10 cellular contexts compared by ENCODE assay signal in the genomic region with DNA sequence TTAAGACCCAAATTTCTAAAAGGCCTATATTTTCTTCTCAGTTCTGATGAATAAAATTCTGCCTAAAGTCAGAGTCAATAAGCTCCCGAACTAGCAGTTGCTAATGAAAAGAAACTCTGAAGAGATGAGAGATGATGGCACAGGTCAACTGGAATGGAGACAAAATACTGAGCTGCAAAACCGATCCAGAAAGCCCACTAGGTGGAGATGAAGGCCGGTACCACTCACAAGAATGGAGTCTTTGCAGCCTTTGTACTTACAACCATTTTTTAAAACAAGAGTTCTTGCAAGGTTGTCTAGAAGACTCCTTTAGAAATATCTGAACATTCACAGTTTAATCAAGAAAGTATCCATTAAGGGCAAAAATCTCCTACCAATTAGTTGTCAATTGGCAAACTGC.
DNase-seq lines count a peak whose midpoint lies in the region; ATAC-seq and TF ChIP-seq lines count a peak whose summit lies in the region.
"Had no signal": no experiment of that assay in that cellular context is flagged by ENCODE, and none has a peak within 500 bp of the region (broad histone marks: within the 10 kb centered on the region; RNA-seq: fewer than 3 reads in every experiment).

No MANE protein-coding gene starts in this region.

- H3K9me2 ChIP-seq in OCI-LY7 (ENCODE audit: insufficient read depth, low read length): no peaks in the 10 kb centered on the region

- no peak overlapping the region for H3K4me2 ChIP-seq in OCI-LY7 (ENCODE audit: low read length)

- H3K4me1 ChIP-seq in OCI-LY7 (ENCODE audit: insufficient read depth, low read length, poor library complexity, severe bottlenecking): no peaks in the 10 kb centered on the region

- H2AFZ ChIP-seq in OCI-LY7 (ENCODE audit: low read length): no peak overlapping the region

- H3K4me3 ChIP-seq in OCI-LY7 (ENCODE audit: low read depth, low read length, poor library complexity, severe bottlenecking) (no peak overlapping the region), fibroblast of villous mesenchyme (ENCODE audit: low read depth, low read length) (no peak overlapping the region)

- H4K20me1 ChIP-seq in OCI-LY7 (ENCODE audit: insufficient read depth, low read length): no peaks in the 10 kb centered on the region

- BruUV-seq in OCI-LY7 (replicated peaks; lab: Mats Ljungman, UMichigan): no TSS peak

- 0 out of 2 replicates have a peak, but pooled peaks have one; percentile 11 for TF ChIP-seq CTCF in OCI-LY7 (conservative IDR thresholded peaks at IDR 0.05; ENCODE audit: low read length)
- TF ChIP-seq CTCF in fibroblast of villous mesenchyme (IDR thresholded peaks at IDR 0.05; ENCODE audit: insufficient read depth, low read depth, low read length): peak; percentile 42
- TF ChIP-seq CTCF in CD14-positive monocyte (IDR thresholded peaks at IDR 0.05): no peak

- H3K9me3 ChIP-seq in OCI-LY7 (ENCODE audit: low read length): no peaks in the 10 kb centered on the region

- DNase-seq in ELR (ENCODE audit: low read depth): peak; percentile 41
- DNase-seq in OCI-LY7 (ENCODE audit: low spot score): no peak
- DNase-seq in fibroblast of villous mesenchyme (ENCODE audit: low read depth): peak; percentile 21
- peak; percentile 42 for DNase-seq in retina
- DNase-seq in CD14-positive monocyte (ENCODE audit: low spot score): no peak
- no peak for DNase-seq in activated CD4-positive, alpha-beta T cell treated with anti-CD3 and anti-CD28 coated beads for 1 hour
- DNase-seq: NCI-H526 treated with DMSO at 0.1 percent for 48 hours had no signal

- no peak overlapping the region for H3K4me3 Mint-ChIP-seq in CD14-positive monocyte
- H3K4me3 Mint-ChIP-seq: activated T-helper 1 cell treated with anti-CD3 and anti-CD28 coated beads, Interleukin-12 subunit alpha, Interleukin-12 subunit beta, Interleukin-2, Interleukin-4 antibody, amounts not matched to agents 30 ng/mL and 10 ng/mL and 1 ng/mL, durations not matched to agents 14 hours and 24 hours and 36 hours; IgD-negative memory B cell had no signal

- H3K27ac ChIP-seq in OCI-LY7 (ENCODE audit: low read depth, low read length, poor library complexity, severe bottlenecking): no peak overlapping the region

- H3K4me1 Mint-ChIP-seq in CD14-positive monocyte: no peaks in the 10 kb centered on the region
- H3K4me1 Mint-ChIP-seq: IgD-negative memory B cell had no signal

- no peaks in the 10 kb centered on the region for H3K36me3 Mint-ChIP-seq in CD14-positive monocyte
- H3K36me3 Mint-ChIP-seq: IgD-negative memory B cell had no signal

- ATAC-seq in GM19324 (IDR thresholded peaks at IDR 0.05; ENCODE audit: low FRiP score, unreplicated experiment): no peak

- CTCF ChIA-PET in OCI-LY7 (lab: Charles Lee; ENCODE audit: unreplicated experiment): no interaction called here

- no peaks in the 10 kb centered on the region for H3K36me3 ChIP-seq in OCI-LY7 (ENCODE audit: insufficient read depth, low read length)

- H3K27ac Mint-ChIP-seq in CD14-positive monocyte: no peak overlapping the region
- H3K27ac Mint-ChIP-seq: activated T-helper 1 cell treated with anti-CD3 and anti-CD28 coated beads, Interleukin-12 subunit alpha, Interleukin-12 subunit beta, Interleukin-2, Interleukin-4 antibody, amounts not matched to agents 30 ng/mL and 10 ng/mL and 1 ng/mL, durations not matched to agents 14 hours and 24 hours and 36 hours; IgD-negative memory B cell had no signal

- intact Hi-C loops in OCI-LY7 (cut with micrococcal nuclease; ENCODE audit: unreplicated experiment) (no loop called here), CD14-positive monocyte (cut with micrococcal nuclease) (no loop called here)

- POLR2A ChIA-PET in OCI-LY7 (lab: Charles Lee): no interaction called here

- peaks cover 0 to 5% (median 2%) of the 10 kb centered on the region in 3 donors for H3K27me3 Mint-ChIP-seq in CD14-positive monocyte (ENCODE audit: low read depth in 3 of 3)
- H3K27me3 Mint-ChIP-seq: IgD-negative memory B cell had no signal

- H3K9me3 Mint-ChIP-seq in CD14-positive monocyte: peaks cover 0 to 2% (median 0%) of the 10 kb centered on the region in 7 donors
- H3K9me3 Mint-ChIP-seq: activated T-helper 1 cell treated with anti-CD3 and anti-CD28 coated beads, Interleukin-12 subunit alpha, Interleukin-12 subunit beta, Interleukin-2, Interleukin-4 antibody, amounts not matched to agents 30 ng/mL and 10 ng/mL and 1 ng/mL, durations not matched to agents 14 hours and 24 hours and 36 hours; IgD-negative memory B cell had no signal

- H3K79me2 ChIP-seq in OCI-LY7 (ENCODE audit: insufficient read depth, low read depth, low read length): no peaks in the 10 kb centered on the region

Comparison
In these comparisons a context has a peak if more than half of its experiments do, and no peak if none do; other contexts are left out.
1. DNase-seq: peak in ELR (single experiment), fibroblast of villous mesenchyme (single experiment) and retina (single experiment); none in OCI-LY7 (single experiment), CD14-positive monocyte (single experiment) and activated CD4-positive, alpha-beta T cell treated with anti-CD3 and anti-CD28 coated beads for 1 hour (single experiment).